ENCODE assay signal across 10 cellular contexts in the genomic region with DNA sequence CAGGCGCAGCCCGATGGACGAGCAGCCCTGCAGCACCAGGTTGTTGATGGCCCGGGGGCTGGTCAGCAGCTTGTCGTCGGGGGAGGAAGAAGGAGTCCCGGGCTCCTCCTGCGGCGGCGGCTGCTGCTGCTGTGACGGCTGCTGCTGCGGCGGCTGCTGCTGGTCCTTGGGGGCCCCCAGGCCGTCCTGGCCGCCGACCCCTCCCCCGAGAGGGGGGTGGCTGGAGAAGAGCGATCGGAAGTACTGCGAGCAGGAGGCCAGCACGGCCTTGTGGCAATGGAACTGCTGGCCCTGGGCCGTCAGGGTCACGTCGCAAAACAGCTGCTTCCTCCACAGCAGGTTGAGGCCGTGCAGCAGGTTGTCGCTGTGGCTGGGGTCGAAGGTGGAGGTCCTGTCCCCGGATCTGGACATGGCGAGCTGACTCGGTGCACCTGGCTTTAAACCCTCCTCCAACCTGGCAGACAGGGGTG. TPM values are rescaled to one million over a fixed set of nuclear protein-coding genes. Genes with fewer than 3 reads are reported as not detected.
DNase-seq lines count a peak whose midpoint lies in the region; TF ChIP-seq lines count a peak whose summit lies in the region.
"Had no signal": no experiment of that assay in that cellular context is flagged by ENCODE, and none has a peak within 500 bp of the region (broad histone marks: within the 10 kb centered on the region; RNA-seq: fewer than 3 reads in every experiment).

No MANE protein-coding gene starts in this region.

- DNase-seq in GM13976 (ENCODE audit: low spot score), result peak; percentile 43
- no peak for DNase-seq in iPS DF 6.9 (ENCODE audit: low read depth, low spot score)
- no peak for DNase-seq in retinal pigment epithelial cell (ENCODE audit: low read depth)
- DNase-seq in AG08396 (ENCODE audit: low spot score), result no peak
- no peak for DNase-seq in NCI-H2196 treated with DMSO at 0.1 percent for 48 hours (lab: John Stamatoyannopoulos, UW; ENCODE audit: unreplicated experiment)
- no peak for DNase-seq in activated CD4-positive, alpha-beta memory T cell treated with anti-CD3 and anti-CD28 coated beads for 36 hours
- no peak for DNase-seq in inferior parietal cortex (ENCODE audit: extremely low spot score)
- DNase-seq: stimulated activated CD4-positive, alpha-beta T cell treated with anti-CD3 and anti-CD28 coated beads, Interleukin-12 subunit alpha, Interleukin-12 subunit beta, amount 100 ng/mL, for 4 hours had no signal

- no peak for TF ChIP-seq CTCF in GM13976 (IDR thresholded peaks at IDR 0.05; ENCODE audit: borderline replicate concordance, control extremely low read depth, extremely low read depth, insufficient read depth, missing control alignments)
- TF ChIP-seq CTCF in OCI-LY3 (IDR thresholded peaks at IDR 0.05; ENCODE audit: low read depth, low read length), result no peak
- TF ChIP-seq CTCF in retinal pigment epithelial cell (conservative IDR thresholded peaks at IDR 0.05; ENCODE audit: low read depth, low read length), result no peak

- intact Hi-C loops in activated CD4-positive, alpha-beta memory T cell treated with anti-CD3 and anti-CD28 coated beads for 36 hours (cut with micrococcal nuclease), result no loop called here

- H3K27me3 Mint-ChIP-seq in activated CD4-positive, alpha-beta memory T cell treated with anti-CD3 and anti-CD28 coated beads for 36 hours, result peaks cover 45% of the 10 kb centered on the region

- POLR2A ChIA-PET in activated CD4-positive, alpha-beta memory T cell treated with anti-CD3 and anti-CD28 coated beads for 36 hours (lab: Charles Lee), result no interaction called here

- H3K27me3 ChIP-seq in OCI-LY3 (ENCODE audit: low read depth, low read length), result no peaks in the 10 kb centered on the region
- H3K27me3 ChIP-seq in iPS DF 6.9 (ENCODE audit: control insufficient read depth, insufficient read depth, low read length), result peaks cover 26% of the 10 kb centered on the region

- in situ Hi-C loops in GM13976 (cut with MboI; ENCODE audit: low sequenced_read_pairs, unreplicated experiment), result no loop called here

- H2AFZ ChIP-seq in OCI-LY3 (ENCODE audit: low read depth, low read length), result no peak overlapping the region

- H3K4me1 Mint-ChIP-seq in activated CD4-positive, alpha-beta memory T cell treated with anti-CD3 and anti-CD28 coated beads for 36 hours (ENCODE audit: low read depth), result peaks cover 10% of the 10 kb centered on the region

- H3K27ac ChIP-seq in OCI-LY3 (ENCODE audit: low read length) (peak overlapping the region; percentile 87), iPS DF 6.9 (ENCODE audit: low read length) (no peak overlapping the region)

- H3K79me2 ChIP-seq in OCI-LY3 (ENCODE audit: low read length), result peaks cover 77% of the 10 kb centered on the region

- peak overlapping the region; percentile 100 for H3K4me2 ChIP-seq in OCI-LY3 (ENCODE audit: low read length)

- peaks cover 11% of the 10 kb centered on the region for H3K36me3 ChIP-seq in OCI-LY3 (replicated peaks; ENCODE audit: low read depth, low read length)
- no peaks in the 10 kb centered on the region for H3K36me3 ChIP-seq in iPS DF 6.9 (ENCODE audit: control insufficient read depth, insufficient read depth, low read length)

- CTCF ChIA-PET in activated CD4-positive, alpha-beta memory T cell treated with anti-CD3 and anti-CD28 coated beads for 36 hours (lab: Charles Lee), result no interaction called here

- no peaks in the 10 kb centered on the region for H4K20me1 ChIP-seq in OCI-LY3 (ENCODE audit: insufficient read depth, low read length)

- H3K4me3 ChIP-seq in OCI-LY3 (ENCODE audit: low read length) (peak overlapping the region; percentile 95), iPS DF 6.9 (ENCODE audit: low read length) (peak overlapping the region; percentile 37), retinal pigment epithelial cell (ENCODE audit: low read length) (peak overlapping the region; percentile 11)

- no peaks in the 10 kb centered on the region for H3K9me3 Mint-ChIP-seq in activated CD4-positive, alpha-beta memory T cell treated with anti-CD3 and anti-CD28 coated beads for 36 hours

- H3K4me3 Mint-ChIP-seq in activated CD4-positive, alpha-beta memory T cell treated with anti-CD3 and anti-CD28 coated beads for 36 hours, result no peak overlapping the region

- peak overlapping the region; percentile 98 for H3K9ac ChIP-seq in OCI-LY3 (ENCODE audit: low read length)

- no peak overlapping the region for H3K27ac Mint-ChIP-seq in activated CD4-positive, alpha-beta memory T cell treated with anti-CD3 and anti-CD28 coated beads for 36 hours

- no CpG with 5 or more reads among the region's 30 CpGs for WGBS in iPS DF 6.9 (ENCODE audit: insufficient coverage, insufficient read length)

- H3K36me3 Mint-ChIP-seq in activated CD4-positive, alpha-beta memory T cell treated with anti-CD3 and anti-CD28 coated beads for 36 hours, result no peaks in the 10 kb centered on the region

- H3K9me3 ChIP-seq in OCI-LY3 (ENCODE audit: insufficient read depth, low read length), result no peaks in the 10 kb centered on the region
- no peaks in the 10 kb centered on the region for H3K9me3 ChIP-seq in iPS DF 6.9 (ENCODE audit: control insufficient read depth, insufficient read depth, low read length)

- H3K4me1 ChIP-seq in OCI-LY3 (ENCODE audit: low read length) (peaks cover 34% of the 10 kb centered on the region), iPS DF 6.9 (ENCODE audit: control insufficient read depth, insufficient read depth, low read length) (peaks cover 2% of the 10 kb centered on the region; the same call in 1 of the 2 replicates)

RNA-seq across cellular contexts. Expression of a gene that starts 2.6 kb away (rescaled TPM):
- total RNA-seq in activated CD4-positive, alpha-beta memory T cell treated with anti-CD3 and anti-CD28 coated beads for 36 hours, result not detected
- total RNA-seq: RPMI7951 had no signal

Comparison
In these comparisons a context has a peak if more than half of its experiments do, and no peak if none do; other contexts are left out.
1. H3K4me3 ChIP-seq: peak in every context shown above with its lines; median percentile 95 in OCI-LY3; 37 in iPS DF 6.9; 11 in retinal pigment epithelial cell.